Comparison of ENCODE assay signal across 8 cellular contexts in genomic region chr12:71665109-71665476, GRCh38. TPM values are rescaled to one million over a fixed set of nuclear protein-coding genes. Genes with fewer than 3 reads are reported as not detected.
A peak's percentile ranks its signal among the peaks of the same experiment; 100 is the strongest.
DNase-seq lines count a peak whose midpoint lies in the region; ATAC-seq, FAIRE-seq and TF ChIP-seq lines count a peak whose summit lies in the region.

No MANE protein-coding gene starts in this region.

- H2AK9ac ChIP-seq in IMR-90 (replicated peaks; ENCODE audit: low read depth, low read length, poor library complexity), result no peak overlapping the region

- TF ChIP-seq RAD21 in IMR-90 (IDR thresholded peaks at IDR 0.05; ENCODE audit: low read length), result no peak

- CTCF ChIA-PET in BJ (lab: Yijun Ruan, JAX), result interaction anchor here (1.6 kb wide), 1 partner anchor 12 kb away, joined by 5 read pairs; no protein-coding TSS in a partner anchor
- CTCF ChIA-PET in IMR-90 (lab: Yijun Ruan, JAX), result no interaction called here

- intact Hi-C loops in IMR-90 (cut with micrococcal nuclease) (no loop called here), natural killer cell (cut with micrococcal nuclease) (loop anchor here (10.0 kb wide), 1 partner anchor 170 kb away; the partner anchor contains the start of gene TBC1D15)

- no peaks in the 10 kb centered on the region for H3K9me3 Mint-ChIP-seq in natural killer cell

- peaks cover 7% of the 10 kb centered on the region for H3K36me3 Mint-ChIP-seq in natural killer cell

- H3K18ac ChIP-seq in IMR-90 (ENCODE audit: low read depth, low read length), result no peak overlapping the region

- FAIRE-seq in bronchial epithelial cell (lab: Jason Lieb, UNC) (no peak), D721Med (lab: Jason Lieb, UNC) (no peak)

- H3K36me3 ChIP-seq in BJ (ENCODE audit: control insufficient read depth, insufficient read depth, low read length) (no peaks in the 10 kb centered on the region), IMR-90 (ENCODE audit: control insufficient read depth, insufficient read depth, low read length) (peaks cover 3% of the 10 kb centered on the region; the same call in 1 of the 2 replicates), bronchial epithelial cell (ENCODE audit: control insufficient read depth, insufficient read depth, low read length) (no peaks in the 10 kb centered on the region)

- no peak overlapping the region for H4K5ac ChIP-seq in IMR-90 (ENCODE audit: low read depth, low read length)

- H3K4me2 ChIP-seq in IMR-90 (ENCODE audit: low read depth, low read length), result peak overlapping the region; percentile 82

- H4K8ac ChIP-seq in IMR-90 (ENCODE audit: low read depth in 2 of 2, low read length in 2 of 2), result 0 out of 4 replicates have a peak overlapping the region, but pooled peaks of 1 of the 2 experiments have one; percentile 70

- H3K79me1 ChIP-seq in IMR-90 (ENCODE audit: low read depth in 1 of 2, low read length in 2 of 2), result peaks cover 8 to 22% of the 10 kb centered on the region in 2 experiments; a peak in 3 of 4 replicates

- H3K27ac ChIP-seq in IMR-90 (ENCODE audit: insufficient read depth, low read length), result no peak overlapping the region

- TF ChIP-seq POLR2A in IMR-90 (IDR thresholded peaks at IDR 0.05; ENCODE audit: low read depth, low read length), result no peak

- no peak overlapping the region for H2AK5ac ChIP-seq in IMR-90 (ENCODE audit: low read depth, low read length)

- no peak overlapping the region for H2BK5ac ChIP-seq in IMR-90 (ENCODE audit: low read depth, low read length, poor library complexity, severe bottlenecking)

- no peak overlapping the region for H3K4ac ChIP-seq in IMR-90 (ENCODE audit: low read depth, low read length)

- peak overlapping the region; percentile 100 for H3K27ac Mint-ChIP-seq in natural killer cell

- no CpG with 5 or more reads among the region's 4 CpGs for WGBS in IMR-90 (ENCODE audit: extremely low coverage in 2 of 2, insufficient read length in 1 of 2), 2 experiments

- dilution Hi-C loops in IMR-90 (cut with HindIII; ENCODE audit: low sequenced_read_pairs, unreplicated experiment), result no loop called here

- H3K27me3 Mint-ChIP-seq in natural killer cell (ENCODE audit: low read depth in 2 of 2), result peaks cover 0 to 2% of the 10 kb centered on the region in 2 donors

- H3K27me3 ChIP-seq in BJ (ENCODE audit: control insufficient read depth, insufficient read depth, low read length) (no peaks in the 10 kb centered on the region), IMR-90 (ENCODE audit: control insufficient read depth, insufficient read depth, low read length) (no peaks in the 10 kb centered on the region), bronchial epithelial cell (ENCODE audit: control insufficient read depth, insufficient read depth, low read length) (no peaks in the 10 kb centered on the region)

- H3K14ac ChIP-seq in IMR-90 (replicated peaks; ENCODE audit: low read depth, low read length), result 0 out of 2 replicates have a peak overlapping the region, but pooled peaks have one; percentile 30

- H2BK120ac ChIP-seq in IMR-90 (ENCODE audit: low read depth, low read length), result no peak overlapping the region

- in situ Hi-C loops in IMR-90 (cut with MboI; ENCODE audit: low sequenced_read_pairs), result loop anchor here (10.0 to 25.0 kb wide), 2 partner anchors 90 to 597 kb away; partner anchors contain the start of genes RAB21 and TRHDE

- peak overlapping the region; percentile 95; the same call in 1 of the 2 replicates for H3K9ac ChIP-seq in IMR-90 (ENCODE audit: low read depth, low read length)

- no peak overlapping the region for H4K91ac ChIP-seq in IMR-90 (ENCODE audit: insufficient read depth, low read depth, low read length)

- POLR2A ChIA-PET in BJ (lab: Charles Lee) (interaction anchor here (1.0 kb wide), 1 partner anchor 89 kb away, joined by 3 read pairs; the partner anchor contains the start of gene RAB21), IMR-90 (lab: Charles Lee; ENCODE audit: unreplicated experiment) (no interaction called here)

- peak overlapping the region; percentile 100 for H3K4me3 Mint-ChIP-seq in natural killer cell

- peaks cover 43 to 47% of the 10 kb centered on the region in 2 donors for H3K4me1 Mint-ChIP-seq in natural killer cell

- no peak overlapping the region for H2BK15ac ChIP-seq in IMR-90 (ENCODE audit: low read depth, low read length)

- no peaks in the 10 kb centered on the region for H3K9me3 ChIP-seq in IMR-90 (ENCODE audit: control insufficient read depth, insufficient read depth, low read length)

- no peak overlapping the region for H2BK20ac ChIP-seq in IMR-90 (ENCODE audit: low read depth, low read length)

- TF ChIP-seq CTCF in BJ (IDR thresholded peaks at IDR 0.05; ENCODE audit: insufficient read depth, low read depth, low read length) (no peak), IMR-90 (conservative IDR thresholded peaks at IDR 0.05; ENCODE audit: low read depth, low read length) (no peak), bronchial epithelial cell (IDR thresholded peaks at IDR 0.05; ENCODE audit: insufficient read depth, low read length, severe bottlenecking) (no peak), natural killer cell (IDR thresholded peaks at IDR 0.05) (no peak), D721Med (IDR thresholded peaks at IDR 0.05; ENCODE audit: insufficient read depth, missing control alignments) (no peak)

- H3K4me1 ChIP-seq in IMR-90 (ENCODE audit: control insufficient read depth, insufficient read depth, low read length), result no peaks in the 10 kb centered on the region

- no peak overlapping the region for H2AFZ ChIP-seq in IMR-90 (replicated peaks; ENCODE audit: low read length, poor library complexity)

- H4K20me1 ChIP-seq in IMR-90 (ENCODE audit: insufficient read depth, low read length), result peaks cover 23% of the 10 kb centered on the region

- DNase-seq in BJ (ENCODE audit: low read depth), result no peak
- no peak for DNase-seq in IMR-90
- DNase-seq in bronchial epithelial cell (ENCODE audit: low read depth), result no peak
- no peak for DNase-seq in natural killer cell
- no peak for DNase-seq in D721Med (ENCODE audit: insufficient read length, low spot score)

- H3K23ac ChIP-seq in IMR-90 (ENCODE audit: low read depth, low read length), result peak overlapping the region; percentile 93; the same call in 1 of the 2 replicates

- no peaks in the 10 kb centered on the region for H3K9me1 ChIP-seq in IMR-90 (ENCODE audit: insufficient read depth, low read length)

- ATAC-seq in IMR-90 (ENCODE audit: low read depth), result no peak
- no peak for ATAC-seq in natural killer cell
- ATAC-seq in HG03442 (IDR thresholded peaks at IDR 0.05; ENCODE audit: unreplicated experiment), result no peak
- ATAC-seq in GM18520 (IDR thresholded peaks at IDR 0.05; ENCODE audit: unreplicated experiment), result no peak
- ATAC-seq in HG02571 (IDR thresholded peaks at IDR 0.05; ENCODE audit: unreplicated experiment), result no peak

- H3K4me3 ChIP-seq in BJ (ENCODE audit: low read depth, low read length) (peak overlapping the region; percentile 65), IMR-90 (ENCODE audit: insufficient read depth, low read depth, low read length) (peak overlapping the region; percentile 68), bronchial epithelial cell (ENCODE audit: low read depth, low read length) (peak overlapping the region; percentile 98)

- H3K56ac ChIP-seq in IMR-90 (ENCODE audit: extremely low read depth, insufficient read depth, low read length), result peak overlapping the region; percentile 88; the same call in 1 of the 2 replicates

- BruUV-seq in IMR-90 (replicated peaks; lab: Mats Ljungman, UMichigan), result no TSS peak

TF ChIP-seq in IMR-90, 13 proteins besides CTCF, POLR2A, EP300 and RAD21:
- no peak for TF ChIP-seq SMC3 (IDR thresholded peaks at IDR 0.05; ENCODE audit: low read depth, low read length)
- no peak for TF ChIP-seq RFX5 (IDR thresholded peaks at IDR 0.05; ENCODE audit: low read depth, low read length)
- TF ChIP-seq MAZ (IDR thresholded peaks at IDR 0.05; ENCODE audit: borderline replicate concordance, low read depth, low read length), result no peak
- no peak for TF ChIP-seq MXI1 (IDR thresholded peaks at IDR 0.05; ENCODE audit: borderline replicate concordance, low read depth, low read length)

RNA-seq across cellular contexts. Expression of gene THAP2, which starts 1.0 kb away (rescaled TPM):
- polyA plus RNA-seq in BJ (2011; rRNA removed), result 1.1 and 2.5 TPM in 2 replicates
- polyA minus RNA-seq in BJ (2011; rRNA and poly(A)+ RNA removed), result 0.62 and 0.85 TPM in 2 replicates
- total RNA-seq in IMR-90 (2012; rRNA removed), result 1.4 and 2.8 TPM in 2 replicates
- polyA plus RNA-seq in IMR-90 (2012; rRNA removed), result 1.7 and 2.5 TPM in 2 replicates
- polyA plus RNA-seq in IMR-90 (2012; cell fraction: cytosol; rRNA removed), result 0.66 and 1.2 TPM in 2 replicates
- polyA plus RNA-seq in IMR-90 (2012; cell fraction: nucleus; rRNA removed; ENCODE audit: low replicate concordance), result 1.4 and 4.3 TPM in 2 replicates
- 2.6 and 4.2 TPM in 2 replicates for total RNA-seq in bronchial epithelial cell
- 10 to 100 TPM; 17.2 to 34.2 (median 31.1) TPM for total RNA-seq in natural killer cell

RNA-seq across cellular contexts. Expression of gene ZFC3H1, which starts 1.4 kb away (rescaled TPM):
- 12.6 and 25.3 TPM in 2 replicates for polyA plus RNA-seq in BJ (2011; rRNA removed)
- polyA minus RNA-seq in BJ (2011; rRNA and poly(A)+ RNA removed), result 13.3 and 15.4 TPM in 2 replicates
- total RNA-seq in IMR-90 (2012; rRNA removed), result 16.8 and 28.6 TPM in 2 replicates
- 16.8 and 23.3 TPM in 2 replicates for polyA plus RNA-seq in IMR-90 (2012; rRNA removed)
- polyA plus RNA-seq in IMR-90 (2012; cell fraction: cytosol; rRNA removed), result 3.9 and 5.0 TPM in 2 replicates
- 30.3 and 186 TPM in 2 replicates for polyA plus RNA-seq in IMR-90 (2012; cell fraction: nucleus; rRNA removed; ENCODE audit: low replicate concordance)
- 22.1 and 23.0 TPM in 2 replicates for total RNA-seq in bronchial epithelial cell
- total RNA-seq in natural killer cell, result 100 to 1,000 TPM; 158 to 164 (median 164) TPM

RNA-seq across cellular contexts. Expression of gene TMEM19, which starts 20.8 kb away (rescaled TPM):
- polyA plus RNA-seq in BJ (2011; rRNA removed) (18.4 and 28.8 TPM in 2 replicates), IMR-90 (2012; rRNA removed) (8.9 and 11.4 TPM in 2 replicates)
- 9.8 and 10.4 TPM in 2 replicates for polyA minus RNA-seq in BJ (2011; rRNA and poly(A)+ RNA removed)
- total RNA-seq in IMR-90 (2012; rRNA removed) (28.7 and 43.9 TPM in 2 replicates), bronchial epithelial cell (37.6 and 40.3 TPM in 2 replicates), natural killer cell (10 to 100 TPM; 13.8 to 24.6 (median 18.9) TPM)
- polyA plus RNA-seq in IMR-90 (2012; cell fraction: cytosol; rRNA removed), result 1.1 and 3.1 TPM in 2 replicates
- polyA plus RNA-seq in IMR-90 (2012; cell fraction: nucleus; rRNA removed; ENCODE audit: low replicate concordance), result 0.57 and 4.3 TPM in 2 replicates
